In genomic region chr11:19803506-19803998, GRCh38 we compare ENCODE assay signal across 18 cellular contexts.
DNase-seq lines count a peak whose midpoint lies in the region; ATAC-seq and TF ChIP-seq lines count a peak whose summit lies in the region.
"Had no signal": no experiment of that assay in that cellular context is flagged by ENCODE, and none has a peak within 500 bp of the region (broad histone marks: within the 10 kb centered on the region; RNA-seq: fewer than 3 reads in every experiment).

No MANE protein-coding gene starts in this region.

- ATAC-seq in HG02678 (IDR thresholded peaks at IDR 0.05; ENCODE audit: unreplicated experiment) (no peak), left cardiac atrium (no peak)
- ATAC-seq: natural killer cell treated with Interleukin-12 subunit alpha and Interleukin-12 subunit beta and Interleukin-15 and Interleukin-18, amount 100 ng/mL, for 72 hours; psoas muscle had no signal

- H3K27ac ChIP-seq in smooth muscle cell (ENCODE audit: low read depth) = peak overlapping the region; percentile 78
- H3K27ac ChIP-seq: 22Rv1, psoas muscle, SJCRH30 had no signal

- DNase-seq in NCI-H146 (lab: John Stamatoyannopoulos, UW) = peak; percentile 10
- no peak for DNase-seq in NCI-H146 treated with DMSO at 0.1 percent for 48 hours (lab: John Stamatoyannopoulos, UW; ENCODE audit: unreplicated experiment)
- peak; percentile 23 for DNase-seq in NCI-H345 treated with DMSO at 0.1 percent for 48 hours (lab: John Stamatoyannopoulos, UW; ENCODE audit: unreplicated experiment)
- peak; percentile 64 for DNase-seq in islet precursor cell
- no peak for DNase-seq in smooth muscle cell (lab: John Stamatoyannopoulos, UW; ENCODE audit: unreplicated experiment)
- DNase-seq in COLO829 (ENCODE audit: low spot score) = no peak
- no peak for DNase-seq in left cardiac atrium
- DNase-seq: activated CD4-positive, alpha-beta T cell treated with anti-CD3 and anti-CD28 coated beads for 4 hours; activated naive CD4-positive, alpha-beta T cell treated with anti-CD3 and anti-CD28 coated beads, Interleukin-2, amount 10 ng/mL, durations not matched to agents 7 days and 5 days; esophagus squamous epithelium; H7; kidney glomerular epithelial cell; psoas muscle; SJCRH30; substantia nigra had no signal

- no peak overlapping the region for H2AFZ ChIP-seq in smooth muscle cell (ENCODE audit: low read depth)

- H3K4me3 ChIP-seq in smooth muscle cell = no peak overlapping the region
- H3K4me3 ChIP-seq: esophagus squamous epithelium, psoas muscle, SJCRH30 had no signal

- H3K9ac ChIP-seq in smooth muscle cell (ENCODE audit: low read depth) = peak overlapping the region; percentile 31

- intact Hi-C loops in left cardiac atrium (cut with DNase I) = no loop called here

- peaks cover 4% of the 10 kb centered on the region for H3F3A ChIP-seq in smooth muscle cell (ENCODE audit: low read depth)

- H3K36me3 ChIP-seq in smooth muscle cell (ENCODE audit: low read depth) = no peaks in the 10 kb centered on the region
- H3K36me3 ChIP-seq: esophagus squamous epithelium, SJCRH30 had no signal

- H3K4me2 ChIP-seq in smooth muscle cell = peak overlapping the region; percentile 24

- WGBS in smooth muscle cell (ENCODE audit: low lambda C conversion rate) = 63% methylated on average over 3 of the region's 3 CpGs

- no peaks in the 10 kb centered on the region for H3K27me3 ChIP-seq in smooth muscle cell (ENCODE audit: low read depth)
- H3K27me3 ChIP-seq: SJCRH30 had no signal

- no peaks in the 10 kb centered on the region for H3K9me3 ChIP-seq in smooth muscle cell (replicated peaks; ENCODE audit: low read depth)
- H3K9me3 ChIP-seq: esophagus squamous epithelium, psoas muscle, SJCRH30 had no signal

- peaks cover 11% of the 10 kb centered on the region for H3K4me1 ChIP-seq in smooth muscle cell (ENCODE audit: low read depth)

- no peak for TF ChIP-seq CTCF in smooth muscle cell (IDR thresholded peaks at IDR 0.05; ENCODE audit: borderline replicate concordance, insufficient read depth, poor library complexity, severe bottlenecking)

- no peaks in the 10 kb centered on the region for H4K20me1 ChIP-seq in smooth muscle cell (ENCODE audit: low read depth)

- no peaks in the 10 kb centered on the region for H3K79me2 ChIP-seq in smooth muscle cell (ENCODE audit: low read depth)

Comparison
In these comparisons a context has a peak if more than half of its experiments do, and no peak if none do; other contexts are left out.
1. DNase-seq: peak in NCI-H146 (single experiment), NCI-H345 treated with DMSO at 0.1 percent for 48 hours (single experiment) and islet precursor cell (single experiment); none in NCI-H146 treated with DMSO at 0.1 percent for 48 hours (single experiment), smooth muscle cell (single experiment), COLO829 (single experiment) and left cardiac atrium (single experiment).